ENCODE assay signal across 32 cellular contexts in genomic region chr9:134844821-134845220, GRCh38. TPM values are rescaled to one million over a fixed set of nuclear protein-coding genes. Genes with fewer than 3 reads are reported as not detected.
"Had no signal": no experiment of that assay in that cellular context is flagged by ENCODE, and none has a peak within 500 bp of the region (broad histone marks: within the 10 kb centered on the region; RNA-seq: fewer than 3 reads in every experiment).

No MANE protein-coding gene starts in this region.

- H3K4me1 Mint-ChIP-seq: activated CD4-positive, alpha-beta T cell treated with anti-CD3 and anti-CD28 coated beads, Interleukin-2, amount 10 ng/mL, durations not matched to agents 24 days and 14 days; activated naive CD8-positive, alpha-beta T cell treated with anti-CD3 and anti-CD28 coated beads, Interleukin-2, amount 50 U/mL, for 24 hours; central memory CD8-positive, alpha-beta T cell had no signal

- H3K4me3 Mint-ChIP-seq: activated CD4-positive, alpha-beta T cell treated with anti-CD3 and anti-CD28 coated beads, Interleukin-2, amount 10 ng/mL, durations not matched to agents 24 days and 14 days; activated CD8-positive, alpha-beta T cell treated with anti-CD3 and anti-CD28 coated beads for 36 hours; activated naive CD8-positive, alpha-beta T cell; activated naive CD8-positive, alpha-beta T cell treated with anti-CD3 and anti-CD28 coated beads, Interleukin-2, amount 50 U/mL, for 24 hours; central memory CD8-positive, alpha-beta T cell had no signal

- H3K27ac ChIP-seq: brain microvascular endothelial cell, VCaP had no signal

- H3K9me3 ChIP-seq: MG63 had no signal

- DNase-seq: activated CD4-positive, alpha-beta T cell treated with anti-CD3 and anti-CD28 coated beads, Interleukin-2, amount 10 ng/mL, durations not matched to agents 24 days and 14 days; activated CD4-positive, alpha-beta T cell treated with anti-CD3 and anti-CD28 coated beads, Interleukin-2, amount 50 U/mL, for 4 hours; activated CD8-positive, alpha-beta T cell treated with anti-CD3 and anti-CD28 coated beads for 36 hours; activated gamma-delta T cell; activated naive CD4-positive, alpha-beta T cell treated with Interleukin-2 at 50 U/mL for 16 hours; activated naive CD8-positive, alpha-beta T cell treated with anti-CD3 and anti-CD28 coated beads, Interleukin-2, amount 50 U/mL, for 24 hours; activated T-cell treated with anti-CD3 and anti-CD28 coated beads, Interleukin-2, amount 50 U/mL, for 1 hour; anterior cingulate cortex; brain microvascular endothelial cell; Kasumi-1; KG1; MG63; NCI-H1048; NCI-H1105 treated with DMSO at 0.1 percent for 48 hours; NCI-H1436 treated with DMSO at 0.1 percent for 48 hours; NCI-H1694 treated with DMSO at 0.1 percent for 48 hours; NCI-H2029; NCI-H345; NCI-H524 treated with DMSO at 0.1 percent for 48 hours; SW 1271; T-helper 1 cell; T-helper 2 cell; T-helper 9 cell had no signal

- ATAC-seq: activated CD8-positive, alpha-beta T cell treated with anti-CD3 and anti-CD28 coated beads for 36 hours; activated naive CD8-positive, alpha-beta T cell treated with anti-CD3 and anti-CD28 coated beads, Interleukin-2, amount 50 U/mL, for 24 hours; Panc1; Right ventricle myocardium inferior had no signal

- H3K27me3 ChIP-seq: brain microvascular endothelial cell, MG63 had no signal

- H3K36me3 Mint-ChIP-seq: activated naive CD8-positive, alpha-beta T cell had no signal

- H3K9me3 Mint-ChIP-seq: activated CD4-positive, alpha-beta T cell treated with anti-CD3 and anti-CD28 coated beads, Interleukin-2, amount 10 ng/mL, durations not matched to agents 24 days and 14 days; activated CD8-positive, alpha-beta T cell treated with anti-CD3 and anti-CD28 coated beads for 36 hours; activated naive CD8-positive, alpha-beta T cell treated with anti-CD3 and anti-CD28 coated beads, Interleukin-2, amount 50 U/mL, for 24 hours; activated T-helper 2 cell treated with anti-CD3 and anti-CD28 coated beads, Interferon-gamma antibody, Interleukin-2, Interleukin-4, amounts not matched to agents 10 μg/mL and 5 μg/mL and 100 μg/mL, durations not matched to agents 14 hours and 24 hours and 36 hours; central memory CD8-positive, alpha-beta T cell had no signal

- H3K27ac Mint-ChIP-seq: activated CD4-positive, alpha-beta T cell treated with anti-CD3 and anti-CD28 coated beads, Interleukin-2, amount 10 ng/mL, durations not matched to agents 24 days and 14 days; activated CD8-positive, alpha-beta T cell treated with anti-CD3 and anti-CD28 coated beads for 36 hours; activated naive CD8-positive, alpha-beta T cell; activated naive CD8-positive, alpha-beta T cell treated with anti-CD3 and anti-CD28 coated beads, Interleukin-2, amount 50 U/mL, for 24 hours; activated T-helper 2 cell treated with anti-CD3 and anti-CD28 coated beads, Interferon-gamma antibody, Interleukin-2, Interleukin-4, amounts not matched to agents 10 μg/mL and 5 μg/mL and 100 μg/mL, durations not matched to agents 14 hours and 24 hours and 36 hours had no signal

- H3K27me3 Mint-ChIP-seq: activated CD4-positive, alpha-beta T cell treated with anti-CD3 and anti-CD28 coated beads, Interleukin-2, amount 10 ng/mL, durations not matched to agents 24 days and 14 days; activated CD8-positive, alpha-beta T cell treated with anti-CD3 and anti-CD28 coated beads for 36 hours; activated naive CD8-positive, alpha-beta T cell; activated naive CD8-positive, alpha-beta T cell treated with anti-CD3 and anti-CD28 coated beads, Interleukin-2, amount 50 U/mL, for 24 hours; central memory CD8-positive, alpha-beta T cell had no signal

- H3K4me3 ChIP-seq: MG63 had no signal

RNA-seq across cellular contexts. Expression of gene FCN2, which starts 35.8 kb away (rescaled TPM):
- total RNA-seq: activated CD4-positive, alpha-beta T cell treated with anti-CD3 and anti-CD28 coated beads, Interleukin-2, amount 10 ng/mL, durations not matched to agents 24 days and 14 days; activated CD8-positive, alpha-beta memory T cell treated with anti-CD3 and anti-CD28 coated beads for 36 hours; activated CD8-positive, alpha-beta T cell treated with anti-CD3 and anti-CD28 coated beads for 36 hours; activated T-helper 2 cell treated with anti-CD3 and anti-CD28 coated beads, Interferon-gamma antibody, Interleukin-2, Interleukin-4, amounts not matched to agents 10 μg/mL and 5 μg/mL and 100 μg/mL, durations not matched to agents 14 hours and 24 hours and 36 hours; NCI-H460; Right ventricle myocardium inferior; RPMI7951 had no signal
